ENCODE assay signal across 23 cellular contexts in the genomic region with DNA sequence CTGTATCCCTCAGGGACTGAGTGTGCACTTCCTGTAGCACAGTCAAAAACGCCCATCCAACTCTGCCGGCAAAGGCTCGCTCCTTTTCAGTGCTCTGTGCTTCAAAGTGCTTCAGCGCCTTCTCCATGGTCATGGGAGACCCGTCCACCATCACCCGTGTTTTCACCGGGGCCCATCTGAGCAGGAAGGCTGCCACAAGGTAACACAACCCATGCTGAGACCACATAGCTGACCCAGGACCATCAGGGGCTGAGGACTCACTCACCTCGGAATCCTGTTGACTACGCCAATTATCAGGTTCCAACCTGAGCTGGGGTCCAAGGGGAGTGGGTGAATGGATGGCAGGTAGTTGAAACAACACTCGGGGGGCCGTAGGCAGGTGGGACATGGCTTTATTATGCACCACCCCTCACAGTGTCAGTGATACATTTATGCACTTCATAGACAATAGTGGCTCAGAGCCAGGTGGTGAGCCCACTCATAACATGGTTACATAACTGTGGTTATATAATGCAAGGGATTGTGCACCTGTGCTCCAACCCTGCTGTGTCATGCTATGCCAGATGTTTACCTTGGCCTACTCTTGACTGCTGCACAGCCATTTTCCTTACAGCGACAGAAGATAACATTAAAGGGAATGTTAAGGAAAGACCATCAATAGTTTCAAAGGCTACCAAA.
DNase-seq lines count a peak whose midpoint lies in the region; TF ChIP-seq lines count a peak whose summit lies in the region.
"Had no signal": no experiment of that assay in that cellular context is flagged by ENCODE, and none has a peak within 500 bp of the region (broad histone marks: within the 10 kb centered on the region; RNA-seq: fewer than 3 reads in every experiment).

No MANE protein-coding gene starts in this region.

- no peaks in the 10 kb centered on the region for H4K20me1 ChIP-seq in smooth muscle cell (ENCODE audit: low read depth)
- H4K20me1 ChIP-seq: BLaER1 treated with 17β-estradiol and CSF1 and Interleukin-3, amounts not matched to agents 10 nM and 100 nM had no signal

- no peak for TF ChIP-seq RAD21 in Ishikawa (IDR thresholded peaks at IDR 0.05; ENCODE audit: low read depth)

- no peak overlapping the region for H2AFZ ChIP-seq in smooth muscle cell (ENCODE audit: low read depth)

- H3K36me3 ChIP-seq in SJCRH30 (no peaks in the 10 kb centered on the region), stomach (no peaks in the 10 kb centered on the region), H7 (replicated peaks; ENCODE audit: control insufficient read depth, insufficient read depth, low read length) (no peaks in the 10 kb centered on the region), smooth muscle cell (ENCODE audit: low read depth) (no peaks in the 10 kb centered on the region)
- H3K36me3 ChIP-seq: BLaER1 treated with 17β-estradiol and CSF1 and Interleukin-3, amounts not matched to agents 10 nM and 100 nM; colonic mucosa; esophagus muscularis mucosa; gastroesophageal sphincter; ovary had no signal

- TF ChIP-seq CTCF in stomach (IDR thresholded peaks at IDR 0.05) (no peak), smooth muscle cell (IDR thresholded peaks at IDR 0.05; ENCODE audit: borderline replicate concordance, insufficient read depth, poor library complexity, severe bottlenecking) (no peak)

- H3K4me3 ChIP-seq in SJCRH30 (no peak overlapping the region), stomach (no peak overlapping the region), H7 (ENCODE audit: insufficient read depth, low read depth, low read length) (no peak overlapping the region), smooth muscle cell (no peak overlapping the region)
- H3K4me3 ChIP-seq: BLaER1 treated with 17β-estradiol and CSF1 and Interleukin-3, amounts not matched to agents 10 nM and 100 nM; colonic mucosa; esophagus muscularis mucosa; gastroesophageal sphincter; ovary had no signal

- H3K4me1 ChIP-seq in SJCRH30 = no peaks in the 10 kb centered on the region
- H3K4me1 ChIP-seq in stomach = no peaks in the 10 kb centered on the region
- H3K4me1 ChIP-seq in smooth muscle cell (ENCODE audit: low read depth) = no peaks in the 10 kb centered on the region
- H3K4me1 ChIP-seq: BLaER1 treated with 17β-estradiol and CSF1 and Interleukin-3, amounts not matched to agents 10 nM and 100 nM; colonic mucosa; esophagus muscularis mucosa; gastroesophageal sphincter had no signal

- no peaks in the 10 kb centered on the region for H3K27me3 ChIP-seq in SJCRH30
- H3K27me3 ChIP-seq in stomach = no peaks in the 10 kb centered on the region
- no peaks in the 10 kb centered on the region for H3K27me3 ChIP-seq in H7 (ENCODE audit: control insufficient read depth, insufficient read depth, low read length)
- no peaks in the 10 kb centered on the region for H3K27me3 ChIP-seq in smooth muscle cell (ENCODE audit: low read depth)
- H3K27me3 ChIP-seq: BLaER1 treated with 17β-estradiol and CSF1 and Interleukin-3, amounts not matched to agents 10 nM and 100 nM; colonic mucosa; esophagus muscularis mucosa; gastroesophageal sphincter; ovary had no signal

- H3K79me2 ChIP-seq in smooth muscle cell (ENCODE audit: low read depth) = no peaks in the 10 kb centered on the region

- DNase-seq in A172 (ENCODE audit: low spot score) (peak; percentile 28), SJCRH30 (peak; percentile 9), glomerular visceral epithelial cell (ENCODE audit: extremely low spot score) (peak; percentile 25), stomach (no peak), H7 (no peak), smooth muscle cell (lab: John Stamatoyannopoulos, UW; ENCODE audit: unreplicated experiment) (no peak)
- DNase-seq: activated CD4-positive, alpha-beta memory T cell treated with anti-CD3 and anti-CD28 coated beads, Interleukin-2, amount 10 ng/mL, durations not matched to agents 7 days and 5 days; colonic mucosa; effector memory CD8-positive, alpha-beta T cell; HCEC 1CT; hypothalamus; left ventricle myocardium superior; NCI-H1092 treated with DMSO at 0.1 percent for 48 hours; NCI-H774; ovary; stimulated activated CD4-positive, alpha-beta T cell treated with anti-CD3 and anti-CD28 coated beads, Interleukin-12 subunit alpha, Interleukin-12 subunit beta, amount 100 ng/mL, for 4 hours; stimulated activated CD4-positive, alpha-beta T cell treated with anti-CD3 and anti-CD28 coated beads, Interleukin-4, amount 100 ng/mL, for 24 hours; stimulated activated naive B cell treated with anti-CD40 and anti-IgM and Interleukin-4, amounts not matched to agents 10 μg/mL and 1 μg/mL and 100 μg/mL, for 72 hours; SW 1271 had no signal

- H3K9me3 ChIP-seq in SJCRH30 (replicated peaks) (no peaks in the 10 kb centered on the region), stomach (no peaks in the 10 kb centered on the region), smooth muscle cell (replicated peaks; ENCODE audit: low read depth) (no peaks in the 10 kb centered on the region)
- H3K9me3 ChIP-seq: colonic mucosa, esophagus muscularis mucosa, gastroesophageal sphincter, ovary had no signal

- no peaks in the 10 kb centered on the region for H3F3A ChIP-seq in smooth muscle cell (ENCODE audit: low read depth)

- no peak for TF ChIP-seq EP300 in Ishikawa (IDR thresholded peaks at IDR 0.05; ENCODE audit: borderline replicate concordance)
- no peak for TF ChIP-seq EP300 in stomach (IDR thresholded peaks at IDR 0.05)

- intact Hi-C loops in stomach (cut with DNase I; ENCODE audit: low total_unique reads) = no loop called here

- 82 to 91% (median 86%) methylated on average over 12 of the region's 12 CpGs for WGBS in stomach, 5 donors
- WGBS in smooth muscle cell (ENCODE audit: low lambda C conversion rate) = 87% methylated on average over 12 of the region's 12 CpGs

- H3K9ac ChIP-seq in smooth muscle cell (ENCODE audit: low read depth) = no peak overlapping the region
- H3K9ac ChIP-seq: BLaER1 treated with 17β-estradiol and CSF1 and Interleukin-3, amounts not matched to agents 10 nM and 100 nM had no signal

- no peak overlapping the region for H3K4me2 ChIP-seq in smooth muscle cell
- H3K4me2 ChIP-seq: BLaER1 treated with 17β-estradiol and CSF1 and Interleukin-3, amounts not matched to agents 10 nM and 100 nM had no signal

- no peak for TF ChIP-seq POLR2A in stomach (IDR thresholded peaks at IDR 0.05)

- H3K27ac ChIP-seq in SJCRH30 (no peak overlapping the region), stomach (no peak overlapping the region), smooth muscle cell (ENCODE audit: low read depth) (no peak overlapping the region)
- H3K27ac ChIP-seq: BLaER1 treated with 17β-estradiol and CSF1 and Interleukin-3, amounts not matched to agents 10 nM and 100 nM; colonic mucosa; esophagus muscularis mucosa; gastroesophageal sphincter; ovary had no signal

TF ChIP-seq in Ishikawa, 13 proteins besides CTCF, POLR2A, EP300 and RAD21:
- TF ChIP-seq NFIC (IDR thresholded peaks at IDR 0.05) (0 out of 2 replicates have a peak, but pooled peaks have one; percentile 29), CREB1 (IDR thresholded peaks at IDR 0.05; ENCODE audit: low read depth) (no peak), ZBTB7A (IDR thresholded peaks at IDR 0.05; ENCODE audit: low read depth) (no peak), FOXM1 (IDR thresholded peaks at IDR 0.05; ENCODE audit: borderline replicate concordance, low read depth) (no peak)
- TF ChIP-seq, protein P1, sequence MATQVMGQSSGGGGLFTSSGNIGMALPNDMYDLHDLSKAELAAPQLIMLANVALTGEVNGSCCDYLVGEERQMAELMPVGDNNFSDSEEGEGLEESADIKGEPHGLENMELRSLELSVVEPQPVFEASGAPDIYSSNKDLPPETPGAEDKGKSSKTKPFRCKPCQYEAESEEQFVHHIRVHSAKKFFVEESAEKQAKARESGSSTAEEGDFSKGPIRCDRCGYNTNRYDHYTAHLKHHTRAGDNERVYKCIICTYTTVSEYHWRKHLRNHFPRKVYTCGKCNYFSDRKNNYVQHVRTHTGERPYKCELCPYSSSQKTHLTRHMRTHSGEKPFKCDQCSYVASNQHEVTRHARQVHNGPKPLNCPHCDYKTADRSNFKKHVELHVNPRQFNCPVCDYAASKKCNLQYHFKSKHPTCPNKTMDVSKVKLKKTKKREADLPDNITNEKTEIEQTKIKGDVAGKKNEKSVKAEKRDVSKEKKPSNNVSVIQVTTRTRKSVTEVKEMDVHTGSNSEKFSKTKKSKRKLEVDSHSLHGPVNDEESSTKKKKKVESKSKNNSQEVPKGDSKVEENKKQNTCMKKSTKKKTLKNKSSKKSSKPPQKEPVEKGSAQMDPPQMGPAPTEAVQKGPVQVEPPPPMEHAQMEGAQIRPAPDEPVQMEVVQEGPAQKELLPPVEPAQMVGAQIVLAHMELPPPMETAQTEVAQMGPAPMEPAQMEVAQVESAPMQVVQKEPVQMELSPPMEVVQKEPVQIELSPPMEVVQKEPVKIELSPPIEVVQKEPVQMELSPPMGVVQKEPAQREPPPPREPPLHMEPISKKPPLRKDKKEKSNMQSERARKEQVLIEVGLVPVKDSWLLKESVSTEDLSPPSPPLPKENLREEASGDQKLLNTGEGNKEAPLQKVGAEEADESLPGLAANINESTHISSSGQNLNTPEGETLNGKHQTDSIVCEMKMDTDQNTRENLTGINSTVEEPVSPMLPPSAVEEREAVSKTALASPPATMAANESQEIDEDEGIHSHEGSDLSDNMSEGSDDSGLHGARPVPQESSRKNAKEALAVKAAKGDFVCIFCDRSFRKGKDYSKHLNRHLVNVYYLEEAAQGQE (IDR thresholded peaks at IDR 0.05; ENCODE audit: low read depth) = no peak
TF ChIP-seq in Ishikawa: peak in this region for 1.

Comparison
In these comparisons a context has a peak if more than half of its experiments do, and no peak if none do; other contexts are left out.
1. DNase-seq: peak in A172 (single experiment), SJCRH30 (2 of 2) and glomerular visceral epithelial cell (single experiment); none in stomach (single experiment), H7 (single experiment) and smooth muscle cell (single experiment).